8 cellular contexts compared by ENCODE assay signal in the genomic region with DNA sequence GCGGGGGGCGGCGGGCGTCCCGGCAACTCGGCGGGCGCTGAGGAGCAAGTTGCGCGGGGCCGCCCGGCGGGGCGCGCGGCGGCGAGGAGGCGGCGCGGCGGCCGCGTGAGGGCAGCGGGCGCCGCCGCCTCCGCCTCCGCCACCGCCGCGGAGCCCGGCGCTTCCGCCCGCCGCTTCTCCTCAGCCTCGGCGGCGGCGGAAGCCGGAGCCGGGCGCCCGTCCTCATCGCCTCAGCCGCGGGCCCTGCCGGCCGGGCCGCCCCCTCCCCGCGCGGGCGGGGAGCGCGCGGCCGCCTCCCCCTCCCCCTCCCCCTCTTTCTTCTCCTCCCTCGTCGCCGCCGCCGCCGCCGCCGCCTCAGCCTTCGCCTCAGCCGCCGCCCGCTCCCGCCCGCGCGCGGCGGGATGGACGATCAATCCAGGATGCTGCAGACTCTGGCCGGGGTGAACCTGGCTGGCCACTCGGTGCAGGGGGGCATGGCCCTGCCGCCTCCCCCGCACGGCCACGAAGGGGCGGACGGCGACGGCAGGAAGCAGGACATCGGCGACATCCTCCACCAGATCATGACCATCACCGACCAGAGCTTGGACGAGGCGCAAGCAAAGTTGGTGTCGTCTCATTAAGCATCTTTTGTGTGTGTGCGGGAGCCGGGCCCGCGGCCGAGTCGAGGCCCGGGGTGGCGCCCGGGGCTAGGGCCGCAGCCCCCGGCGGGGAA. TPM values are rescaled to one million over a fixed set of nuclear protein-coding genes. Genes with fewer than 3 reads are reported as not detected.
DNase-seq lines count a peak whose midpoint lies in the region; ATAC-seq, FAIRE-seq and TF ChIP-seq lines count a peak whose summit lies in the region.

A gene (plus strand): TSS at position 321 of the 712 bp plus-strand sequence.

- no peak for TF ChIP-seq EP300 in GM12878 (IDR thresholded peaks at IDR 0.05; ENCODE audit: borderline replicate concordance in 1 of 2, control insufficient read depth in 1 of 2, low read depth in 2 of 2, low read length in 2 of 2)

- BruUV-seq in GM12878 (replicated peaks; lab: Mats Ljungman, UMichigan): no TSS peak

- FAIRE-seq in GM12878 (lab: Jason Lieb, UNC): no peak

- in situ Hi-C loops in GM12878 (cut with MboI) (no loop called here), gastrocnemius medialis (cut with MboI; ENCODE audit: low sequenced_read_pairs in 4 of 4) (no loop called here)

- TF ChIP-seq CTCF in GM12878 (IDR thresholded peaks at IDR 0.05 in 2 of 3, conservative IDR thresholded peaks at IDR 0.05 in 1 of 3; ENCODE audit: control insufficient read depth in 2 of 3, extremely low read depth in 1 of 3, insufficient read depth in 1 of 3, low read depth in 3 of 3, low read length in 3 of 3): no peak
- TF ChIP-seq CTCF in gastrocnemius medialis (IDR thresholded peaks at IDR 0.05 in 4 of 5, conservative IDR thresholded peaks at IDR 0.05 in 1 of 5): no peak

- TF ChIP-seq POLR2A in GM12878 (IDR thresholded peaks at IDR 0.05; ENCODE audit: low read depth, low read length) (peak; percentile 76), gastrocnemius medialis (IDR thresholded peaks at IDR 0.05) (no peak)

- no peaks in the 10 kb centered on the region for H3K9me3 ChIP-seq in GM12878 (replicated peaks; ENCODE audit: control insufficient read depth, insufficient read depth, low read length)
- no peaks in the 10 kb centered on the region for H3K9me3 ChIP-seq in gastrocnemius medialis

- peak within 1 kb of the TSS; percentile 89 for H3K27ac ChIP-seq in GM12878 (ENCODE audit: control insufficient read depth, insufficient read depth)
- peak within 1 kb of the TSS; percentile 78 to 81 (median 80) for H3K27ac ChIP-seq in gastrocnemius medialis

- POLR2A ChIA-PET in GM12878 (lab: Charles Lee): interaction anchor here (0.8 to 1.4 kb wide), 2 partner anchors 67 to 97 kb away, joined by 3 to 5 read pairs; no protein-coding TSS in a partner anchor

- peak in 12 of 14 donors; percentile 5 to 71 (median 41) for DNase-seq in C1 segment of cervical spinal cord (lab: John Stamatoyannopoulos, UW)
- no peak for DNase-seq in GM12878 (ENCODE audit: low read depth, low spot score)
- peak in 1 of 2 donors; percentile 8 for DNase-seq in gastrocnemius medialis
- no peak for DNase-seq in epidermal melanocyte (ENCODE audit: insufficient read length, low spot score)

- TF ChIP-seq RAD21 in GM12878 (IDR thresholded peaks at IDR 0.05; ENCODE audit: insufficient read depth, low read depth, low read length): no peak

- H3K4me3 ChIP-seq in GM12878 (peak within 1 kb of the TSS; percentile 98), iPS-11a (ENCODE audit: low read depth, low read length) (peak within 1 kb of the TSS; percentile 83), gastrocnemius medialis (peak within 1 kb of the TSS; percentile 63 to 85 (median 77))

- H3K27me3 ChIP-seq in GM12878 (replicated peaks in 1 of 2; ENCODE audit: control insufficient read depth in 2 of 2, insufficient read depth in 2 of 2, low read length in 1 of 2): no peaks in the 10 kb centered on the region
- H3K27me3 ChIP-seq in gastrocnemius medialis: peaks cover 14 to 41% (median 33%) of the 10 kb centered on the region in 3 donors

- peaks cover 7% of the 10 kb centered on the region for H3K4me1 ChIP-seq in GM12878 (ENCODE audit: control insufficient read depth, insufficient read depth, low read length)
- H3K4me1 ChIP-seq in gastrocnemius medialis: peaks cover 3 to 15% of the 10 kb centered on the region in 2 donors

- intact Hi-C loops in T-helper 2 cell treated with Interferon-gamma antibody and Interleukin-4, amounts not matched to agents 100 ng/mL and 5 ng/mL, for 36 hours (cut with micrococcal nuclease): loop anchor here (5.0 to 10.0 kb wide), 7 partner anchors 75 to 975 kb away; a partner anchor contains a TSS
- intact Hi-C loops in GM12878 (cut with micrococcal nuclease; ENCODE audit: unreplicated experiment) (loop anchor here (5.0 kb wide), 1 partner anchor 190 kb away; no protein-coding TSS in a partner anchor), gastrocnemius medialis (cut with DNase I; ENCODE audit: low total_unique reads) (no loop called here)

- peak within 1 kb of the TSS; percentile 94 for H2AFZ ChIP-seq in GM12878 (ENCODE audit: control insufficient read depth, low read depth, low read length)

- WGBS in GM12878 (ENCODE audit: insufficient coverage, insufficient replicate concordance, low lambda C conversion rate, missing lambda C conversion rate): under 1% methylated on average over 35 of the region's 107 CpGs

- H3K79me2 ChIP-seq in GM12878 (ENCODE audit: control insufficient read depth, insufficient read depth, low read length): peaks cover 50% of the 10 kb centered on the region

- H3K4me2 ChIP-seq in GM12878 (ENCODE audit: control insufficient read depth, insufficient read depth): peak within 1 kb of the TSS; percentile 96

- SMC1A ChIA-PET in GM12878 (lab: Charles Lee; ENCODE audit: uncharacterized antibody, unreplicated experiment): no interaction called here

- CTCF ChIA-PET in GM12878 (lab: Yijun Ruan, JAX): no interaction called here

- H3K9ac ChIP-seq in GM12878 (ENCODE audit: control insufficient read depth, insufficient read depth, low read length): peak within 1 kb of the TSS; percentile 90

- peak; percentile 13 for ATAC-seq in GM19328 (IDR thresholded peaks at IDR 0.05; ENCODE audit: unreplicated experiment)
- ATAC-seq in HG03565 (IDR thresholded peaks at IDR 0.05; ENCODE audit: unreplicated experiment): peak; percentile 8
- peak; percentile 1; the same call in 2 of the 3 replicates for ATAC-seq in GM12878
- ATAC-seq in gastrocnemius medialis: peak; percentile 24 to 41

- H4K20me1 ChIP-seq in GM12878 (ENCODE audit: control insufficient read depth, insufficient read depth): no peaks in the 10 kb centered on the region

- H3K36me3 ChIP-seq in GM12878 (ENCODE audit: control insufficient read depth in 2 of 2, insufficient read depth in 2 of 2, low read length in 1 of 2) (no peaks in the 10 kb centered on the region), gastrocnemius medialis (no peaks in the 10 kb centered on the region)

- RAD21 ChIA-PET in GM12878 (lab: Charles Lee; ENCODE audit: unreplicated experiment): interaction anchor here (4.4 kb wide), 1 partner anchor 115 kb away, joined by 22 read pairs; no protein-coding TSS in a partner anchor

TF ChIP-seq in GM12878, 131 proteins besides CTCF, POLR2A, EP300 and RAD21 (continues in another document):
- TF ChIP-seq SMC3 (IDR thresholded peaks at IDR 0.05; ENCODE audit: borderline replicate concordance, low read length) (no peak), SPI1 (IDR thresholded peaks at IDR 0.05; ENCODE audit: borderline replicate concordance, insufficient read depth, low read depth, low read length) (no peak), MYC (IDR thresholded peaks at IDR 0.05; ENCODE audit: insufficient read depth, insufficient read length, insufficient replicate concordance, low read length, severe bottlenecking) (no peak), EGR1 (IDR thresholded peaks at IDR 0.05; ENCODE audit: borderline replicate concordance in 1 of 2, low read depth in 2 of 2, low read length in 2 of 2) (peak in 1 of 2 experiments; percentile 61; a peak in 1 of 3 replicates), MTA2 (IDR thresholded peaks at IDR 0.05; ENCODE audit: low read depth) (no peak), ZNF384 (IDR thresholded peaks at IDR 0.05; ENCODE audit: borderline replicate concordance, low read depth, low read length) (no peak)
- TF ChIP-seq, protein P1, sequence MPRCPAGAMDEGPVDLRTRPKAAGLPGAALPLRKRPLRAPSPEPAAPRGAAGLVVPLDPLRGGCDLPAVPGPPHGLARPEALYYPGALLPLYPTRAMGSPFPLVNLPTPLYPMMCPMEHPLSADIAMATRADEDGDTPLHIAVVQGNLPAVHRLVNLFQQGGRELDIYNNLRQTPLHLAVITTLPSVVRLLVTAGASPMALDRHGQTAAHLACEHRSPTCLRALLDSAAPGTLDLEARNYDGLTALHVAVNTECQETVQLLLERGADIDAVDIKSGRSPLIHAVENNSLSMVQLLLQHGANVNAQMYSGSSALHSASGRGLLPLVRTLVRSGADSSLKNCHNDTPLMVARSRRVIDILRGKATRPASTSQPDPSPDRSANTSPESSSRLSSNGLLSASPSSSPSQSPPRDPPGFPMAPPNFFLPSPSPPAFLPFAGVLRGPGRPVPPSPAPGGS (IDR thresholded peaks at IDR 0.05; ENCODE audit: borderline replicate concordance, insufficient read depth, low read depth, low read length, poor library complexity, severe bottlenecking): no peak

RNA-seq across cellular contexts. Expression of the gene that starts here (rescaled TPM):
- 22.2 and 23.1 TPM in 2 replicates for total RNA-seq in T-helper 2 cell treated with Interferon-gamma antibody and Interleukin-4, amounts not matched to agents 100 ng/mL and 5 ng/mL, for 36 hours
- total RNA-seq in GM12878 (2013; cell fraction: nucleolus; rRNA removed): 530 and 531 TPM in 2 replicates
- total RNA-seq in GM12878 (2014; rRNA removed): 22.9 and 24.5 TPM in 2 replicates
- 21.3 and 23.3 TPM in 2 replicates for total RNA-seq in GM12878 (2014; rRNA removed; fragmentation: Illumina TruSeq; extraction: Trizol)
- 33.4 and 34.6 TPM in 2 replicates for total RNA-seq in GM12878 (2021)
- polyA plus RNA-seq in GM12878 (2011; ENCODE audit: low read depth): 20.7 TPM
- 146 and 184 TPM in 2 replicates for polyA plus RNA-seq in GM12878 (2011; rRNA removed)
- 71.8 and 77.9 TPM in 2 replicates for polyA plus RNA-seq in GM12878 (2011; cell fraction: cytosol; rRNA removed)
- polyA plus RNA-seq in GM12878 (2011; cell fraction: nucleus; rRNA removed): 159 and 168 TPM in 2 replicates
- polyA plus RNA-seq in GM12878 (2012): 26.8 and 29.0 TPM in 2 replicates
- polyA plus RNA-seq in GM12878 (2014; fragmentation: Illumina TruSeq; extraction: Trizol): 21.5 and 26.9 TPM in 2 replicates
- polyA plus RNA-seq in GM12878 (2014; fragmentation: Nextera tagmentation; extraction: Ambion mirVana): 1 to 10 TPM; 6.7 to 9.1 TPM
- 27.6 and 38.2 TPM in 2 replicates for polyA plus RNA-seq in GM12878 (2014; rRNA removed)
- polyA plus RNA-seq in GM12878 (2016; fragmentation: Nextera tagmentation; extraction: Ambion mirVana): 10 to 100 TPM in 1 of 2 experiments, 1 to 10 TPM in 1; 9.5 to 13.3 TPM
- polyA minus RNA-seq in GM12878 (2011; rRNA and poly(A)+ RNA removed): 168 and 196 TPM in 2 replicates
- 48.8 and 54.7 TPM in 2 replicates for polyA minus RNA-seq in GM12878 (2011; cell fraction: cytosol; rRNA and poly(A)+ RNA removed)
- 771 and 1,558 TPM in 2 replicates for polyA minus RNA-seq in GM12878 (2011; cell fraction: nucleus; rRNA and poly(A)+ RNA removed)
- total RNA-seq in gastrocnemius medialis: 10 to 100 TPM in 2 of 4 donors, 1 to 10 TPM in 2; 6.6 to 31.0 (median 9.6) TPM

Comparison
In these comparisons a context has a peak if more than half of its experiments do, and no peak if none do; other contexts are left out.
1. DNase-seq: peak in C1 segment of cervical spinal cord (12 of 14); none in GM12878 (single experiment) and epidermal melanocyte (single experiment).
2. Peak in every context shown above with its lines, with median percentiles within 50 percentile points of each other: ATAC-seq and H3K4me3 ChIP-seq.